Comparison of ENCODE assay signal across 26 cellular contexts in the genomic region with DNA sequence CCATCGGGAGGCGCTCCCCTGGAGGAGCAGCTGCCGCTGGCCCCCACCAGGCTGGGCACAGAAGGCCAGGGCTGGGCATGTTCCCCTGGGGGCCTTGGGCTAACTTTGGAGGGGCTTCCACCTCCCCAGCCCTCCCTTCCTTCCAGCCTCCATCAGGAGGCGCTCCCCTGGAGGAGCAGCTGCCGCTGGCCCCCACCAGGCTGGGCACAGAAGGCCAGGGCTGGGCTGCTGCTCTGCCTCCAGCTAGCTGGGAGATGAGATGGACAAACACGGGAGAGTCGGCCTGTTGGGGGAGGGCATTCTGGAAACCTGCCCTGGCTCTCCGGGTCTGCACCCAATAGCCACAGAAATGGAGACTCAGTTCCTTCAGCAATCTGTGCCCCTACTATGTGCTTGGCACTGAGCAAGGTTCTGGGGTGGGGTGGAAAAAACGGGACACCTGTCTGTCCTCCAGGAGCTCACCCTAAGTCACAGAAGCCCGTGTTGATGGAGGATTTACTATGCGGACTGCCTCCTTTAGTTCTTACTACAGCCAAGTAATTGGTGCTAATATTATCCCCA. TPM values are rescaled to one million over a fixed set of nuclear protein-coding genes. Genes with fewer than 3 reads are reported as not detected.
A peak's percentile ranks its signal among the peaks of the same experiment; 100 is the strongest.
DNase-seq lines count a peak whose midpoint lies in the region; ATAC-seq and TF ChIP-seq lines count a peak whose summit lies in the region.
"Had no signal": no experiment of that assay in that cellular context is flagged by ENCODE, and none has a peak within 500 bp of the region (broad histone marks: within the 10 kb centered on the region; RNA-seq: fewer than 3 reads in every experiment).

No MANE protein-coding gene starts in this region.

- H3K9me3 Mint-ChIP-seq in dendritic cell treated with granulocyte-macrophage colony-stimulating factor and Interleukin-4, amounts not matched to agents 40 ng/mL and 50 ng/mL, for 4 days, result no peaks in the 10 kb centered on the region
- H3K9me3 Mint-ChIP-seq in neural progenitor cell, result no peaks in the 10 kb centered on the region
- H3K9me3 Mint-ChIP-seq in activated naive CD8-positive, alpha-beta T cell treated with anti-CD3 and anti-CD28 coated beads for 36 hours, result no peaks in the 10 kb centered on the region
- no peaks in the 10 kb centered on the region for H3K9me3 Mint-ChIP-seq in naive thymus-derived CD8-positive, alpha-beta T cell
- H3K9me3 Mint-ChIP-seq: activated naive CD4-positive, alpha-beta T cell treated with anti-CD3 and anti-CD28 coated beads for 36 hours; CD8-positive, alpha-beta T cell; memory B cell; T-helper 1 cell treated with Interleukin-12 subunit alpha and Interleukin-12 subunit beta and Interleukin-4 antibody, amounts not matched to agents 30 μg/mL and 1 μg/mL, for 36 hours had no signal

- H4K20me1 ChIP-seq in neural progenitor cell (ENCODE audit: low read depth), result no peaks in the 10 kb centered on the region

- no peak overlapping the region for H3K4me2 ChIP-seq in neural progenitor cell

- POLR2A ChIA-PET in naive thymus-derived CD8-positive, alpha-beta T cell (lab: Charles Lee), result no interaction called here

- no peak overlapping the region for H3K4me3 ChIP-seq in right atrium auricular region
- H3K4me3 ChIP-seq in neural progenitor cell, result no peak overlapping the region
- H3K4me3 ChIP-seq in mucosa of descending colon, result no peak overlapping the region
- H3K4me3 ChIP-seq: body of pancreas, SK-N-MC, skin epidermis, suprapubic skin had no signal

- DNase-seq in right atrium auricular region (ENCODE audit: low spot score), result no peak
- no peak for DNase-seq in Right ventricle myocardium superior
- DNase-seq in neural progenitor cell (ENCODE audit: low spot score), result no peak
- DNase-seq in activated naive CD8-positive, alpha-beta T cell treated with anti-CD3 and anti-CD28 coated beads for 36 hours, result no peak
- DNase-seq in naive thymus-derived CD8-positive, alpha-beta T cell, result no peak
- DNase-seq in mucosa of descending colon, result no peak
- DNase-seq: activated CD4-positive, alpha-beta T cell treated with anti-CD3 and anti-CD28 coated beads, Interleukin-2, amount 50 U/mL, for 48 hours; activated naive CD4-positive, alpha-beta T cell treated with anti-CD3 and anti-CD28 coated beads for 36 hours; body of pancreas; CD8-positive, alpha-beta T cell; EL; HCEC 1CT; NCI-H1417 treated with DMSO at 0.1 percent for 48 hours; NCI-H2029 treated with DMSO at 0.1 percent for 48 hours; NCI-H524 treated with DMSO at 0.1 percent for 48 hours; nucleus accumbens; stimulated activated naive CD4-positive, alpha-beta T cell had no signal

- H3K27me3 Mint-ChIP-seq in dendritic cell treated with granulocyte-macrophage colony-stimulating factor and Interleukin-4, amounts not matched to agents 40 ng/mL and 50 ng/mL, for 4 days, result peaks cover 4% of the 10 kb centered on the region
- H3K27me3 Mint-ChIP-seq in neural progenitor cell (ENCODE audit: insufficient read depth, low read depth), result peaks cover 19% of the 10 kb centered on the region
- peaks cover 10% of the 10 kb centered on the region for H3K27me3 Mint-ChIP-seq in activated naive CD8-positive, alpha-beta T cell treated with anti-CD3 and anti-CD28 coated beads for 36 hours
- H3K27me3 Mint-ChIP-seq in naive thymus-derived CD8-positive, alpha-beta T cell, result peaks cover 1 to 10% (median 6%) of the 10 kb centered on the region in 5 donors
- H3K27me3 Mint-ChIP-seq: memory B cell had no signal

- H3K9ac ChIP-seq in neural progenitor cell, result no peak overlapping the region

- H3K27ac Mint-ChIP-seq in dendritic cell treated with granulocyte-macrophage colony-stimulating factor and Interleukin-4, amounts not matched to agents 40 ng/mL and 50 ng/mL, for 4 days, result peak overlapping the region; percentile 62
- H3K27ac Mint-ChIP-seq in neural progenitor cell, result peak overlapping the region; percentile 82
- no peak overlapping the region for H3K27ac Mint-ChIP-seq in activated naive CD8-positive, alpha-beta T cell treated with anti-CD3 and anti-CD28 coated beads for 36 hours
- H3K27ac Mint-ChIP-seq in naive thymus-derived CD8-positive, alpha-beta T cell, result no peak overlapping the region
- H3K27ac Mint-ChIP-seq: activated naive CD4-positive, alpha-beta T cell treated with anti-CD3 and anti-CD28 coated beads for 36 hours; CD8-positive, alpha-beta T cell; memory B cell; T-helper 1 cell treated with Interleukin-12 subunit alpha and Interleukin-12 subunit beta and Interleukin-4 antibody, amounts not matched to agents 30 μg/mL and 1 μg/mL, for 36 hours had no signal

- peaks cover 31% of the 10 kb centered on the region for H3F3A ChIP-seq in neural progenitor cell (ENCODE audit: low read depth)

- H3K9me3 ChIP-seq in right atrium auricular region (no peaks in the 10 kb centered on the region), neural progenitor cell (ENCODE audit: low read depth) (no peaks in the 10 kb centered on the region), mucosa of descending colon (no peaks in the 10 kb centered on the region)
- H3K9me3 ChIP-seq: body of pancreas, suprapubic skin had no signal

- H2AFZ ChIP-seq in neural progenitor cell (replicated peaks), result no peak overlapping the region

- peak overlapping the region; percentile 21 to 75 for H3K27ac ChIP-seq in right atrium auricular region
- H3K27ac ChIP-seq in neural progenitor cell, result no peak overlapping the region
- H3K27ac ChIP-seq: body of pancreas, HL-60, SK-N-MC, skin epidermis, suprapubic skin had no signal

- H3K4me1 ChIP-seq in right atrium auricular region (peaks cover 0 to 61% of the 10 kb centered on the region in 2 donors), neural progenitor cell (peaks cover 12% of the 10 kb centered on the region), mucosa of descending colon (ENCODE audit: low read depth) (peaks cover 15% of the 10 kb centered on the region)

- no peaks in the 10 kb centered on the region for H3K27me3 ChIP-seq in right atrium auricular region
- no peaks in the 10 kb centered on the region for H3K27me3 ChIP-seq in neural progenitor cell
- H3K27me3 ChIP-seq: body of pancreas, suprapubic skin had no signal

- no peaks in the 10 kb centered on the region for H3K79me2 ChIP-seq in neural progenitor cell (ENCODE audit: low read depth)

- no peak for TF ChIP-seq CTCF in right atrium auricular region (IDR thresholded peaks at IDR 0.05)
- peak; percentile 5 for TF ChIP-seq CTCF in neural progenitor cell (IDR thresholded peaks at IDR 0.05)
- no peak for TF ChIP-seq CTCF in mucosa of descending colon (IDR thresholded peaks at IDR 0.05)

- H3K36me3 Mint-ChIP-seq in dendritic cell treated with granulocyte-macrophage colony-stimulating factor and Interleukin-4, amounts not matched to agents 40 ng/mL and 50 ng/mL, for 4 days (ENCODE audit: low read depth), result no peaks in the 10 kb centered on the region
- no peaks in the 10 kb centered on the region for H3K36me3 Mint-ChIP-seq in neural progenitor cell
- no peaks in the 10 kb centered on the region for H3K36me3 Mint-ChIP-seq in activated naive CD8-positive, alpha-beta T cell treated with anti-CD3 and anti-CD28 coated beads for 36 hours
- H3K36me3 Mint-ChIP-seq in naive thymus-derived CD8-positive, alpha-beta T cell, result no peaks in the 10 kb centered on the region
- H3K36me3 Mint-ChIP-seq: CD8-positive, alpha-beta T cell; memory B cell had no signal

- no peak overlapping the region for H3K4me3 Mint-ChIP-seq in dendritic cell treated with granulocyte-macrophage colony-stimulating factor and Interleukin-4, amounts not matched to agents 40 ng/mL and 50 ng/mL, for 4 days
- peak overlapping the region; percentile 25 for H3K4me3 Mint-ChIP-seq in neural progenitor cell
- no peak overlapping the region for H3K4me3 Mint-ChIP-seq in activated naive CD8-positive, alpha-beta T cell treated with anti-CD3 and anti-CD28 coated beads for 36 hours
- no peak overlapping the region for H3K4me3 Mint-ChIP-seq in naive thymus-derived CD8-positive, alpha-beta T cell
- H3K4me3 Mint-ChIP-seq: activated naive CD4-positive, alpha-beta T cell treated with anti-CD3 and anti-CD28 coated beads for 36 hours; CD8-positive, alpha-beta T cell; memory B cell; T-helper 1 cell treated with Interleukin-12 subunit alpha and Interleukin-12 subunit beta and Interleukin-4 antibody, amounts not matched to agents 30 μg/mL and 1 μg/mL, for 36 hours had no signal

- H3K4me1 Mint-ChIP-seq in dendritic cell treated with granulocyte-macrophage colony-stimulating factor and Interleukin-4, amounts not matched to agents 40 ng/mL and 50 ng/mL, for 4 days (ENCODE audit: low read depth), result peaks cover 44% of the 10 kb centered on the region
- peaks cover 51% of the 10 kb centered on the region for H3K4me1 Mint-ChIP-seq in neural progenitor cell
- peaks cover 2% of the 10 kb centered on the region for H3K4me1 Mint-ChIP-seq in activated naive CD8-positive, alpha-beta T cell treated with anti-CD3 and anti-CD28 coated beads for 36 hours
- H3K4me1 Mint-ChIP-seq in naive thymus-derived CD8-positive, alpha-beta T cell, result peaks cover 2 to 6% (median 4%) of the 10 kb centered on the region in 4 donors

- intact Hi-C loops in Right ventricle myocardium superior (cut with DNase I) (loop anchor here (5.0 kb wide), 1 partner anchor 38 kb away; the partner anchor contains the start of gene CORO1C), mucosa of descending colon (cut with DNase I, micrococcal nuclease) (no loop called here)
- intact Hi-C loops in dendritic cell treated with granulocyte-macrophage colony-stimulating factor and Interleukin-4, amounts not matched to agents 40 ng/mL and 50 ng/mL, for 4 days (cut with micrococcal nuclease), result no loop called here

- H3K36me3 ChIP-seq in right atrium auricular region (no peaks in the 10 kb centered on the region), neural progenitor cell (no peaks in the 10 kb centered on the region), mucosa of descending colon (ENCODE audit: low read depth) (no peaks in the 10 kb centered on the region)
- H3K36me3 ChIP-seq: suprapubic skin had no signal

- ATAC-seq in Right ventricle myocardium superior (ENCODE audit: poor library complexity) (no peak), mucosa of descending colon (no peak), HG02588 (IDR thresholded peaks at IDR 0.05; ENCODE audit: unreplicated experiment) (no peak)
- no peak for ATAC-seq in naive thymus-derived CD8-positive, alpha-beta T cell
- ATAC-seq: activated CD4-positive, CD25-positive, alpha-beta regulatory T cell treated with anti-CD3 and anti-CD28 coated beads, Interleukin-2, amount 50 U/mL, for 24 hours; body of pancreas; CD8-positive, alpha-beta T cell had no signal

RNA-seq across cellular contexts. Expression of gene CORO1C, which starts 39.0 kb away (rescaled TPM):
- total RNA-seq in right atrium auricular region, result 10 to 100 TPM; 59.6 to 70.7 TPM
- 69.1 TPM for total RNA-seq in Right ventricle myocardium superior
- total RNA-seq in neural progenitor cell (ENCODE audit: low replicate concordance), result 116 and 128 TPM in 2 replicates
- total RNA-seq in activated naive CD8-positive, alpha-beta T cell treated with anti-CD3 and anti-CD28 coated beads for 36 hours, result 10 to 100 TPM; 87.4 to 90.6 TPM
- 10 to 100 TPM in 1 of 2 experiments, 1 to 10 TPM in 1; 5.5 to 10.3 TPM for total RNA-seq in naive thymus-derived CD8-positive, alpha-beta T cell
- 10 to 100 TPM in 1 of 3 donors, 1 to 10 TPM in 2; 5.0 to 13.1 (median 6.5) TPM for polyA plus RNA-seq in naive thymus-derived CD8-positive, alpha-beta T cell
- total RNA-seq in mucosa of descending colon, result 100 to 1,000 TPM in 2 of 3 donors, 10 to 100 TPM in 1; 80.5 to 328 (median 123) TPM

Comparison
In these comparisons a context has a peak if more than half of its experiments do, and no peak if none do; other contexts are left out.
1. H3K27ac Mint-ChIP-seq: peak in dendritic cell treated with granulocyte-macrophage colony-stimulating factor and Interleukin-4, amounts not matched to agents 40 ng/mL and 50 ng/mL, for 4 days (single experiment) and neural progenitor cell (single experiment); none in activated naive CD8-positive, alpha-beta T cell treated with anti-CD3 and anti-CD28 coated beads for 36 hours (single experiment) and naive thymus-derived CD8-positive, alpha-beta T cell (0 of 10).